Comparison of ENCODE assay signal across 25 cellular contexts in genomic region chr3:149449100-149449654, GRCh38. TPM values are rescaled to one million over a fixed set of nuclear protein-coding genes. Genes with fewer than 3 reads are reported as not detected.
DNase-seq lines count a peak whose midpoint lies in the region; ATAC-seq and TF ChIP-seq lines count a peak whose summit lies in the region.
"Had no signal": no experiment of that assay in that cellular context is flagged by ENCODE, and none has a peak within 500 bp of the region (broad histone marks: within the 10 kb centered on the region; RNA-seq: fewer than 3 reads in every experiment).

No MANE protein-coding gene starts in this region.

- H3K9me3 ChIP-seq in SK-N-SH = no peaks in the 10 kb centered on the region
- H3K9me3 ChIP-seq in SK-N-MC (ENCODE audit: low read depth, low read length) = 0 out of 2 replicates have a peak, but pooled peaks cover 5% of the 10 kb centered on the region
- peaks cover 7% of the 10 kb centered on the region for H3K9me3 ChIP-seq in lower lobe of right lung
- no peaks in the 10 kb centered on the region for H3K9me3 ChIP-seq in upper lobe of right lung
- H3K9me3 ChIP-seq: adrenal gland had no signal

- H2AFZ ChIP-seq in SK-N-SH (ENCODE audit: low read depth) = peak overlapping the region; percentile 27; the same call in 1 of the 2 replicates

- CTCF ChIA-PET in SK-N-SH (lab: Yijun Ruan, JAX) = interaction anchor here (1.3 to 1.4 kb wide), 2 partner anchors 32 to 37 kb away, joined by 3 to 5 read pairs; no protein-coding TSS in a partner anchor

- no peaks in the 10 kb centered on the region for H3K27me3 ChIP-seq in SK-N-SH (ENCODE audit: insufficient read depth)
- H3K27me3 ChIP-seq in lower lobe of right lung (ENCODE audit: low read depth) = no peaks in the 10 kb centered on the region
- no peaks in the 10 kb centered on the region for H3K27me3 ChIP-seq in upper lobe of right lung
- H3K27me3 ChIP-seq: adrenal gland; BLaER1 treated with 17β-estradiol and CSF1 and Interleukin-3, amounts not matched to agents 10 nM and 100 nM; esophagus squamous epithelium; right lobe of liver had no signal

- TF ChIP-seq CTCF in SK-N-SH (IDR thresholded peaks at IDR 0.05) (no peak), lower lobe of right lung (IDR thresholded peaks at IDR 0.05) (no peak), upper lobe of right lung (IDR thresholded peaks at IDR 0.05) (no peak), endothelial cell (IDR thresholded peaks at IDR 0.05; ENCODE audit: unreplicated experiment) (no peak)

- H3K4me3 ChIP-seq in SK-N-SH (ENCODE audit: low read depth in 2 of 2, low read length in 1 of 2) = no peak overlapping the region
- H3K4me3 ChIP-seq in SK-N-MC = peak overlapping the region; percentile 5; the same call in 1 of the 2 replicates
- no peak overlapping the region for H3K4me3 ChIP-seq in lower lobe of right lung
- no peak overlapping the region for H3K4me3 ChIP-seq in upper lobe of right lung
- H3K4me3 ChIP-seq: adrenal gland; BLaER1 treated with 17β-estradiol and CSF1 and Interleukin-3, amounts not matched to agents 10 nM and 100 nM; esophagus squamous epithelium; right lobe of liver had no signal

- DNase-seq in SK-N-SH (no peak), SK-N-MC (ENCODE audit: low read depth, low spot score) (no peak), lower lobe of right lung (no peak), upper lobe of right lung (no peak), NCI-H774 (lab: John Stamatoyannopoulos, UW) (no peak), activated T-cell treated with anti-CD3 and anti-CD28 coated beads for 4 hours (no peak), endothelial cell (ENCODE audit: low spot score) (no peak)
- DNase-seq: activated CD4-positive, alpha-beta T cell treated with anti-CD3 and anti-CD28 coated beads for 48 hours; activated CD8-positive, alpha-beta memory T cell treated with anti-CD3 and anti-CD28 coated beads, Interleukin-2, amount 10 ng/mL, durations not matched to agents 7 days and 5 days; adrenal gland; DMS153; esophagus squamous epithelium; glutamatergic neuron; KBM-7; MV-4-11; NCI-H187; NCI-H345; occipital lobe; right lobe of liver; stimulated activated naive B cell treated with anti-CD40 and anti-IgM and Interleukin-4, amounts not matched to agents 10 μg/mL and 1 μg/mL and 100 μg/mL, for 72 hours; T-helper 1 cell had no signal

- peak overlapping the region; percentile 34 for H3K4me2 ChIP-seq in SK-N-SH

- H3K4me1 Mint-ChIP-seq in endothelial cell (ENCODE audit: unreplicated experiment) = peaks cover 2% of the 10 kb centered on the region
- H3K4me1 Mint-ChIP-seq: central memory CD8-positive, alpha-beta T cell had no signal

- ATAC-seq in SK-N-SH treated with all-trans-retinoic acid at 6 μM for 48 hours (no peak), lower lobe of right lung (no peak), upper lobe of right lung (no peak)
- ATAC-seq: activated CD8-positive, alpha-beta memory T cell treated with anti-CD3 and anti-CD28 coated beads, Interleukin-2, amount 10 ng/mL, durations not matched to agents 7 days and 5 days; stimulated activated naive B cell treated with anti-CD40 and anti-IgM and Interleukin-4, amounts not matched to agents 10 μg/mL and 1 μg/mL and 100 μg/mL, for 72 hours had no signal

- H3K9me3 Mint-ChIP-seq in endothelial cell (ENCODE audit: unreplicated experiment) = peaks cover 8% of the 10 kb centered on the region
- H3K9me3 Mint-ChIP-seq: central memory CD8-positive, alpha-beta T cell had no signal

- POLR2A ChIA-PET in SK-N-SH (lab: Yijun Ruan, JAX) = no interaction called here

- no peak for TF ChIP-seq EP300 in SK-N-SH (IDR thresholded peaks at IDR 0.05; ENCODE audit: borderline replicate concordance in 1 of 2, low read depth in 1 of 2, low read length in 1 of 2)

- H3F3A ChIP-seq in SK-N-SH (replicated peaks; ENCODE audit: insufficient read depth) = peaks cover 8% of the 10 kb centered on the region

- TF ChIP-seq RAD21 in SK-N-SH (IDR thresholded peaks at IDR 0.05; ENCODE audit: low read length) = no peak

- no peak overlapping the region for H3K27ac Mint-ChIP-seq in endothelial cell (ENCODE audit: unreplicated experiment)
- H3K27ac Mint-ChIP-seq: activated CD8-positive, alpha-beta memory T cell treated with anti-CD3 and anti-CD28 coated beads, Interleukin-2, amount 10 ng/mL, durations not matched to agents 7 days and 5 days; stimulated activated naive B cell treated with anti-CD40 and anti-IgM and Interleukin-4, amounts not matched to agents 10 μg/mL and 1 μg/mL and 100 μg/mL, for 72 hours had no signal

- peaks cover 14% of the 10 kb centered on the region for H3K36me3 Mint-ChIP-seq in endothelial cell (ENCODE audit: low read depth, unreplicated experiment)
- H3K36me3 Mint-ChIP-seq: stimulated activated naive B cell treated with anti-CD40 and anti-IgM and Interleukin-4, amounts not matched to agents 10 μg/mL and 1 μg/mL and 100 μg/mL, for 72 hours had no signal

- H3K36me3 ChIP-seq in SK-N-SH (replicated peaks in 1 of 2; ENCODE audit: control insufficient read depth in 1 of 2, insufficient read depth in 2 of 2, low read length in 1 of 2) (no peaks in the 10 kb centered on the region), SK-N-MC (ENCODE audit: insufficient read depth, low read length) (no peaks in the 10 kb centered on the region), lower lobe of right lung (no peaks in the 10 kb centered on the region), upper lobe of right lung (no peaks in the 10 kb centered on the region)
- H3K36me3 ChIP-seq: adrenal gland, esophagus squamous epithelium, right lobe of liver had no signal

- no peaks in the 10 kb centered on the region for H4K20me1 ChIP-seq in SK-N-SH (ENCODE audit: insufficient read depth)
- H4K20me1 ChIP-seq: BLaER1 treated with 17β-estradiol and CSF1 and Interleukin-3, amounts not matched to agents 10 nM and 100 nM had no signal

- 69% methylated on average over 4 of the region's 4 CpGs for WGBS in SK-N-SH (ENCODE audit: low lambda C conversion rate)

- no peak overlapping the region for H3K4me3 Mint-ChIP-seq in endothelial cell (ENCODE audit: unreplicated experiment)
- H3K4me3 Mint-ChIP-seq: activated CD8-positive, alpha-beta memory T cell treated with anti-CD3 and anti-CD28 coated beads, Interleukin-2, amount 10 ng/mL, durations not matched to agents 7 days and 5 days; central memory CD8-positive, alpha-beta T cell; stimulated activated naive B cell treated with anti-CD40 and anti-IgM and Interleukin-4, amounts not matched to agents 10 μg/mL and 1 μg/mL and 100 μg/mL, for 72 hours had no signal

- no peaks in the 10 kb centered on the region for H3K9me2 ChIP-seq in SK-N-SH

- H3K27me3 Mint-ChIP-seq in endothelial cell (ENCODE audit: unreplicated experiment) = no peaks in the 10 kb centered on the region
- H3K27me3 Mint-ChIP-seq: central memory CD8-positive, alpha-beta T cell; stimulated activated naive B cell treated with anti-CD40 and anti-IgM and Interleukin-4, amounts not matched to agents 10 μg/mL and 1 μg/mL and 100 μg/mL, for 72 hours had no signal

- no peaks in the 10 kb centered on the region for H3K79me2 ChIP-seq in SK-N-SH (ENCODE audit: insufficient read depth)

- H3K9ac ChIP-seq in SK-N-SH (peak overlapping the region; percentile 54), SK-N-MC (ENCODE audit: insufficient read length) (no peak overlapping the region)
- H3K9ac ChIP-seq: BLaER1 treated with 17β-estradiol and CSF1 and Interleukin-3, amounts not matched to agents 10 nM and 100 nM had no signal

- H3K4me1 ChIP-seq in SK-N-SH (ENCODE audit: control insufficient read depth in 1 of 2, insufficient read depth in 2 of 2, low read depth in 1 of 2, low read length in 1 of 2) (peaks cover 0 to 14% of the 10 kb centered on the region in 2 experiments; a peak in 3 of 4 replicates), lower lobe of right lung (peaks cover 22% of the 10 kb centered on the region), upper lobe of right lung (peaks cover 6% of the 10 kb centered on the region)
- H3K4me1 ChIP-seq: right lobe of liver had no signal

- intact Hi-C loops in lower lobe of right lung (cut with DNase I) (no loop called here), upper lobe of right lung (cut with DNase I) (no loop called here)

- H3K27ac ChIP-seq in SK-N-SH (ENCODE audit: low read depth in 2 of 2, low read length in 1 of 2) (peak overlapping the region in 1 of 2 experiments; percentile 79; a peak in 2 of 4 replicates), SK-N-MC (peak overlapping the region; percentile 75), lower lobe of right lung (peak overlapping the region; percentile 25), upper lobe of right lung (peak overlapping the region; percentile 2)
- H3K27ac ChIP-seq: 22Rv1, esophagus squamous epithelium, right lobe of liver had no signal

TF ChIP-seq in SK-N-SH, 30 proteins besides CTCF, POLR2A, EP300 and RAD21:
- TF ChIP-seq NFIC (IDR thresholded peaks at IDR 0.05; ENCODE audit: borderline replicate concordance) (no peak), TAF1 (IDR thresholded peaks at IDR 0.05; ENCODE audit: borderline replicate concordance, low read depth, low read length) (no peak)

TF ChIP-seq in SK-N-SH treated with all-trans-retinoic acid at 6 μM for 48 hours, 23 proteins besides CTCF, POLR2A, EP300 and RAD21 (continues in another document):
- TF ChIP-seq, protein P1, sequence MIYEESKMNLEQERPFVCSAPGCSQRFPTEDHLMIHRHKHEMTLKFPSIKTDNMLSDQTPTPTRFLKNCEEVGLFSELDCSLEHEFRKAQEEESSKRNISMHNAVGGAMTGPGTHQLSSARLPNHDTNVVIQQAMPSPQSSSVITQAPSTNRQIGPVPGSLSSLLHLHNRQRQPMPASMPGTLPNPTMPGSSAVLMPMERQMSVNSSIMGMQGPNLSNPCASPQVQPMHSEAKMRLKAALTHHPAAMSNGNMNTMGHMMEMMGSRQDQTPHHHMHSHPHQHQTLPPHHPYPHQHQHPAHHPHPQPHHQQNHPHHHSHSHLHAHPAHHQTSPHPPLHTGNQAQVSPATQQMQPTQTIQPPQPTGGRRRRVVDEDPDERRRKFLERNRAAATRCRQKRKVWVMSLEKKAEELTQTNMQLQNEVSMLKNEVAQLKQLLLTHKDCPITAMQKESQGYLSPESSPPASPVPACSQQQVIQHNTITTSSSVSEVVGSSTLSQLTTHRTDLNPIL (CRISPR knock-in tag; IDR thresholded peaks at IDR 0.05; ENCODE audit: low read depth) = no peak

RNA-seq across cellular contexts. Expression of gene TM4SF4, which starts 25.3 kb away (rescaled TPM):
- polyA plus RNA-seq in SK-N-SH (2012; rRNA removed) = 0.08 and 0.10 TPM in 2 replicates
- 0.18 and 0.81 TPM in 2 replicates for polyA plus RNA-seq in SK-N-SH (2012; cell fraction: cytosol; rRNA removed)
- polyA plus RNA-seq in SK-N-SH (2012; cell fraction: nucleus; rRNA removed) = not detected in 2 replicates
- total RNA-seq in lower lobe of right lung (not detected), upper lobe of right lung (0.49 TPM), endothelial cell (ENCODE audit: unreplicated experiment) (0.67 TPM)
- total RNA-seq: activated CD8-positive, alpha-beta memory T cell treated with anti-CD3 and anti-CD28 coated beads, Interleukin-2, amount 10 ng/mL, durations not matched to agents 7 days and 5 days; esophagus squamous epithelium; occipital lobe had no signal
